Comparison of ENCODE assay signal across 14 cellular contexts in genomic region chr16:75003931-75004330, GRCh38.
"Had no signal": no experiment of that assay in that cellular context is flagged by ENCODE, and none has a peak within 500 bp of the region (broad histone marks: within the 10 kb centered on the region; RNA-seq: fewer than 3 reads in every experiment).

No MANE protein-coding gene starts in this region.

- H3K27ac ChIP-seq: esophagus muscularis mucosa, hepatocyte, tibial nerve had no signal

- FAIRE-seq: colon, kidney, small intestine had no signal

- H2AFZ ChIP-seq: hepatocyte had no signal

- H3K36me3 ChIP-seq: esophagus muscularis mucosa, tibial nerve had no signal

- H3K4me3 ChIP-seq: esophagus muscularis mucosa, hepatocyte, tibial nerve had no signal

- DNase-seq: activated effector memory CD4-positive, alpha-beta T cell treated with Interleukin-2 at 50 U/mL for 16 hours; activated naive CD4-positive, alpha-beta T cell treated with anti-CD3 and anti-CD28 coated beads, Interleukin-2, amount 50 U/mL, for 16 hours; caudate nucleus; kidney; retina; small intestine; stimulated activated CD4-positive, alpha-beta T cell treated with anti-CD3 and anti-CD28 coated beads, Interleukin-4, amount 100 ng/mL, for 4 hours; stimulated activated naive CD4-positive, alpha-beta T cell treated with Interleukin-2 at 50 U/mL for 16 hours; substantia nigra; T-helper 2 cell had no signal

- H3K27me3 ChIP-seq: esophagus muscularis mucosa, hepatocyte, tibial nerve had no signal

- H3K9me3 ChIP-seq: esophagus muscularis mucosa, tibial nerve had no signal
